ENCODE assay signal across 1 cellular context in the genomic region with DNA sequence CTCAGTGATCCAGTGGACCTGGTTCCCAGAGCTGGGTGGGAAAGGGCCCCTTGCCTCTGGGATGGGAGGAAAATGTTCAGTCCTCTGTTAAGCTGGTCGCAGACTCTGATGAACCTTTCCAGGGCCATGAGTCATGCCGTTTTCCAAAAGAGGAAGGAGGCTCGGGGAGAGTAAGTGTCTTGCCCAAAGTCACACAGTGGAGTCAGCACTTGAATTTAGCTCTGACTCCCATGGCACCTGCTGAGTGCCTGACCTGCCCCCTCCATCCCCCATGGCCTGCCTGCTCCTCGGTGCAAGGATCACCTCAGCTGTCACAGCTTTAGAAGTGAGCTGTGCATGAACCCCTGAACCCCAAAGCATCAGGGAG.
TF ChIP-seq lines count a peak whose summit lies in the region.

No MANE protein-coding gene starts in this region.

TF ChIP-seq in HepG2, 621 proteins besides CTCF, POLR2A, EP300 and RAD21 (continues in another document):
- TF ChIP-seq SUZ12 (IDR thresholded peaks at IDR 0.05; ENCODE audit: low read depth, low read length), result no peak
- TF ChIP-seq ZSCAN5A (CRISPR knock-in tag; IDR thresholded peaks at IDR 0.05; ENCODE audit: borderline replicate concordance), result no peak
- no peak for TF ChIP-seq SRF (IDR thresholded peaks at IDR 0.05; ENCODE audit: low read depth, low read length)
- TF ChIP-seq ZSCAN21 (CRISPR knock-in tag; IDR thresholded peaks at IDR 0.05; ENCODE audit: borderline replicate concordance), result no peak
- no peak for TF ChIP-seq TFE3 (CRISPR knock-in tag; IDR thresholded peaks at IDR 0.05)
- 0 out of 2 replicates have a peak, but pooled peaks have one; percentile 3 for TF ChIP-seq ZBTB7A (CRISPR knock-in tag; IDR thresholded peaks at IDR 0.05)
- no peak for TF ChIP-seq ZNF839 (CRISPR knock-in tag; IDR thresholded peaks at IDR 0.05; ENCODE audit: borderline replicate concordance)
- no peak for TF ChIP-seq SMAD9 (CRISPR knock-in tag; IDR thresholded peaks at IDR 0.05)
- TF ChIP-seq DNMT3B (CRISPR knock-in tag; conservative IDR thresholded peaks at IDR 0.05), result no peak
- TF ChIP-seq MLXIP (CRISPR knock-in tag; IDR thresholded peaks at IDR 0.05; ENCODE audit: borderline replicate concordance), result no peak
- no peak for TF ChIP-seq ZNF350 (CRISPR knock-in tag; IDR thresholded peaks at IDR 0.05; ENCODE audit: borderline replicate concordance, low read depth)
- TF ChIP-seq, protein P1, sequence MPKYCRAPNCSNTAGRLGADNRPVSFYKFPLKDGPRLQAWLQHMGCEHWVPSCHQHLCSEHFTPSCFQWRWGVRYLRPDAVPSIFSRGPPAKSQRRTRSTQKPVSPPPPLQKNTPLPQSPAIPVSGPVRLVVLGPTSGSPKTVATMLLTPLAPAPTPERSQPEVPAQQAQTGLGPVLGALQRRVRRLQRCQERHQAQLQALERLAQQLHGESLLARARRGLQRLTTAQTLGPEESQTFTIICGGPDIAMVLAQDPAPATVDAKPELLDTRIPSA (CRISPR knock-in tag; IDR thresholded peaks at IDR 0.05; ENCODE audit: borderline replicate concordance), result no peak
- TF ChIP-seq ZNF629 (CRISPR knock-in tag; conservative IDR thresholded peaks at IDR 0.05), result no peak
- TF ChIP-seq ATF3 (CRISPR knock-in tag; IDR thresholded peaks at IDR 0.05), result no peak
- no peak for TF ChIP-seq ZNF850 (CRISPR knock-in tag; conservative IDR thresholded peaks at IDR 0.05)
- TF ChIP-seq HNF1A (IDR thresholded peaks at IDR 0.05; ENCODE audit: low read depth), result no peak
- no peak for TF ChIP-seq HNF1A (CRISPR knock-in tag; IDR thresholded peaks at IDR 0.05; ENCODE audit: borderline replicate concordance)
- TF ChIP-seq FOSL2 (CRISPR knock-in tag; IDR thresholded peaks at IDR 0.05), result peak; percentile 50; the same call in 1 of the 2 replicates
- peak; percentile 84 for TF ChIP-seq ZNF7 (CRISPR knock-in tag; IDR thresholded peaks at IDR 0.05)
- TF ChIP-seq ZNF549 (CRISPR knock-in tag; IDR thresholded peaks at IDR 0.05), result no peak
- TF ChIP-seq, protein P2, sequence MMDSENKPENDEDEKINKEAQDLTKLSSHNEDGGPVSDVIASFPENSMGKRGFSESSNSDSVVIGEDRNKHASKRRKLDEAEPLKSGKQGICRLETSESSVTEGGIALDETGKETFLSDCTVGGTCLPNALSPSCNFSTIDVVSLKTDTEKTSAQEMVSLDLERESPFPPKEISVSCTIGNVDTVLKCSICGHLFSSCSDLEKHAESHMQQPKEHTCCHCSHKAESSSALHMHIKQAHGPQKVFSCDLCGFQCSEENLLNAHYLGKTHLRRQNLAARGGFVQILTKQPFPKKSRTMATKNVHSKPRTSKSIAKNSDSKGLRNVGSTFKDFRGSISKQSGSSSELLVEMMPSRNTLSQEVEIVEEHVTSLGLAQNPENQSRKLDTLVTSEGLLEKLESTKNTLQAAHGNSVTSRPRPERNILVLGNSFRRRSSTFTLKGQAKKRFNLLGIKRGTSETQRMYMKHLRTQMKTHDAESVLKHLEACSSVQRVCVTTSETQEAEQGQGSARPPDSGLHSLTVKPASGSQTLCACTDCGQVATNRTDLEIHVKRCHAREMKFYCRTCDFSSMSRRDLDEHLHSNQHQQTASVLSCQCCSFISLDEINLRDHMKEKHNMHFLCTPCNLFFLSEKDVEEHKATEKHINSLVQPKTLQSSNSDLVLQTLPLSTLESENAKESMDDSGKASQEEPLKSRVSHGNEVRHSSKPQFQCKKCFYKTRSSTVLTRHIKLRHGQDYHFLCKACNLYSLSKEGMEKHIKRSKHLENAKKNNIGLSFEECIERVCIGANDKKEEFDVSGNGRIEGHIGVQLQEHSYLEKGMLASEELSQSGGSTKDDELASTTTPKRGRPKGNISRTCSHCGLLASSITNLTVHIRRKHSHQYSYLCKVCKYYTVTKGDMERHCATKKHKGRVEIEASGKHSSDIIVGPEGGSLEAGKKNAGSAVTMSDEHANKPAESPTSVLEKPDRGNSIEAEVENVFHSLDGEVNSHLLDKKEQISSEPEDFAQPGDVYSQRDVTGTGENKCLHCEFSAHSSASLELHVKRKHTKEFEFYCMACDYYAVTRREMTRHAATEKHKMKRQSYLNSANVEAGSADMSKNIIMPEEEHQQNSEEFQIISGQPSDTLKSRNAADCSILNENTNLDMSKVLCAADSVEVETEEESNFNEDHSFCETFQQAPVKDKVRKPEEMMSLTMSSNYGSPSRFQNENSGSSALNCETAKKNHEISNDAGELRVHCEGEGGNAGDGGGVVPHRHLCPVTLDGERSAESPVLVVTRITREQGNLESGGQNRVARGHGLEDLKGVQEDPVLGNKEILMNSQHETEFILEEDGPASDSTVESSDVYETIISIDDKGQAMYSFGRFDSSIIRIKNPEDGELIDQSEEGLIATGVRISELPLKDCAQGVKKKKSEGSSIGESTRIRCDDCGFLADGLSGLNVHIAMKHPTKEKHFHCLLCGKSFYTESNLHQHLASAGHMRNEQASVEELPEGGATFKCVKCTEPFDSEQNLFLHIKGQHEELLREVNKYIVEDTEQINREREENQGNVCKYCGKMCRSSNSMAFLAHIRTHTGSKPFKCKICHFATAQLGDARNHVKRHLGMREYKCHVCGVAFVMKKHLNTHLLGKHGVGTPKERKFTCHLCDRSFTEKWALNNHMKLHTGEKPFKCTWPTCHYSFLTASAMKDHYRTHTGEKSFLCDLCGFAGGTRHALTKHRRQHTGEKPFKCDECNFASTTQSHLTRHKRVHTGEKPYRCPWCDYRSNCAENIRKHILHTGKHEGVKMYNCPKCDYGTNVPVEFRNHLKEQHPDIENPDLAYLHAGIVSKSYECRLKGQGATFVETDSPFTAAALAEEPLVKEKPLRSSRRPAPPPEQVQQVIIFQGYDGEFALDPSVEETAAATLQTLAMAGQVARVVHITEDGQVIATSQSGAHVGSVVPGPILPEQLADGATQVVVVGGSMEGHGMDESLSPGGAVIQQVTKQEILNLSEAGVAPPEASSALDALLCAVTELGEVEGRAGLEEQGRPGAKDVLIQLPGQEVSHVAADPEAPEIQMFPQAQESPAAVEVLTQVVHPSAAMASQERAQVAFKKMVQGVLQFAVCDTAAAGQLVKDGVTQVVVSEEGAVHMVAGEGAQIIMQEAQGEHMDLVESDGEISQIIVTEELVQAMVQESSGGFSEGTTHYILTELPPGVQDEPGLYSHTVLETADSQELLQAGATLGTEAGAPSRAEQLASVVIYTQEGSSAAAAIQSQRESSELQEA (CRISPR knock-in tag; IDR thresholded peaks at IDR 0.05; ENCODE audit: not compliant biosample characterization), result no peak
- TF ChIP-seq AGO2 (optimal IDR thresholded peaks at IDR 0.05; ENCODE audit: low read depth, low read length), result no peak
- TF ChIP-seq ZNF773 (CRISPR knock-in tag; IDR thresholded peaks at IDR 0.05; ENCODE audit: borderline replicate concordance), result no peak
- TF ChIP-seq ASH2L (IDR thresholded peaks at IDR 0.05; ENCODE audit: insufficient read length, low read depth, low read length), result no peak
- TF ChIP-seq ZNF768 (CRISPR knock-in tag; IDR thresholded peaks at IDR 0.05), result 0 out of 2 replicates have a peak, but pooled peaks have one; percentile 37
- TF ChIP-seq ZNF335 (CRISPR knock-in tag; IDR thresholded peaks at IDR 0.05), result no peak
- TF ChIP-seq, protein P3, sequence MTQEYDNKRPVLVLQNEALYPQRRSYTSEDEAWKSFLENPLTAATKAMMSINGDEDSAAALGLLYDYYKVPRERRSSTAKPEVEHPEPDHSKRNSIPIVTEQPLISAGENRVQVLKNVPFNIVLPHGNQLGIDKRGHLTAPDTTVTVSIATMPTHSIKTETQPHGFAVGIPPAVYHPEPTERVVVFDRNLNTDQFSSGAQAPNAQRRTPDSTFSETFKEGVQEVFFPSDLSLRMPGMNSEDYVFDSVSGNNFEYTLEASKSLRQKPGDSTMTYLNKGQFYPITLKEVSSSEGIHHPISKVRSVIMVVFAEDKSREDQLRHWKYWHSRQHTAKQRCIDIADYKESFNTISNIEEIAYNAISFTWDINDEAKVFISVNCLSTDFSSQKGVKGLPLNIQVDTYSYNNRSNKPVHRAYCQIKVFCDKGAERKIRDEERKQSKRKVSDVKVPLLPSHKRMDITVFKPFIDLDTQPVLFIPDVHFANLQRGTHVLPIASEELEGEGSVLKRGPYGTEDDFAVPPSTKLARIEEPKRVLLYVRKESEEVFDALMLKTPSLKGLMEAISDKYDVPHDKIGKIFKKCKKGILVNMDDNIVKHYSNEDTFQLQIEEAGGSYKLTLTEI (CRISPR knock-in tag; conservative IDR thresholded peaks at IDR 0.05), result no peak
- TF ChIP-seq, protein P4, sequence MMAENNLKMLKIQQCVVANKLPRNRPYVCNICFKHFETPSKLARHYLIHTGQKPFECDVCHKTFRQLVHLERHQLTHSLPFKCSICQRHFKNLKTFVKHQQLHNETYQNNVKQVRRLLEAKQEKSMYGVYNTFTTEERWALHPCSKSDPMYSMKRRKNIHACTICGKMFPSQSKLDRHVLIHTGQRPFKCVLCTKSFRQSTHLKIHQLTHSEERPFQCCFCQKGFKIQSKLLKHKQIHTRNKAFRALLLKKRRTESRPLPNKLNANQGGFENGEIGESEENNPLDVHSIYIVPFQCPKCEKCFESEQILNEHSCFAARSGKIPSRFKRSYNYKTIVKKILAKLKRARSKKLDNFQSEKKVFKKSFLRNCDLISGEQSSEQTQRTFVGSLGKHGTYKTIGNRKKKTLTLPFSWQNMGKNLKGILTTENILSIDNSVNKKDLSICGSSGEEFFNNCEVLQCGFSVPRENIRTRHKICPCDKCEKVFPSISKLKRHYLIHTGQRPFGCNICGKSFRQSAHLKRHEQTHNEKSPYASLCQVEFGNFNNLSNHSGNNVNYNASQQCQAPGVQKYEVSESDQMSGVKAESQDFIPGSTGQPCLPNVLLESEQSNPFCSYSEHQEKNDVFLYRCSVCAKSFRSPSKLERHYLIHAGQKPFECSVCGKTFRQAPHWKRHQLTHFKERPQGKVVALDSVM (CRISPR knock-in tag; IDR thresholded peaks at IDR 0.05), result no peak
- no peak for TF ChIP-seq WIZ (CRISPR knock-in tag; IDR thresholded peaks at IDR 0.05)
- TF ChIP-seq GTF2F1 (IDR thresholded peaks at IDR 0.05; ENCODE audit: low read length), result no peak
- peak; percentile 2; the same call in 1 of the 2 replicates for TF ChIP-seq MED1 (CRISPR knock-in tag; IDR thresholded peaks at IDR 0.05)
